In genomic region chr7:144325868-144326267, GRCh38 we compare ENCODE assay signal across 1 cellular context. TPM values are rescaled to one million over a fixed set of nuclear protein-coding genes. Genes with fewer than 3 reads are reported as not detected.
"Had no signal": no experiment of that assay in that cellular context is flagged by ENCODE, and none has a peak within 500 bp of the region (broad histone marks: within the 10 kb centered on the region; RNA-seq: fewer than 3 reads in every experiment).

No MANE protein-coding gene starts in this region.

RNA-seq across cellular contexts. Expression of gene OR2A1, which starts 13.6 kb away (rescaled TPM):
- total RNA-seq: G401 had no signal

RNA-seq across cellular contexts. Expression of gene ARHGEF5, which starts 29.3 kb away (rescaled TPM):
- total RNA-seq: G401 had no signal

RNA-seq across cellular contexts. Expression of gene CTAGE8, which starts 56.8 kb away (rescaled TPM):
- total RNA-seq: G401 had no signal
